ENCODE assay signal across 8 cellular contexts in the genomic region with DNA sequence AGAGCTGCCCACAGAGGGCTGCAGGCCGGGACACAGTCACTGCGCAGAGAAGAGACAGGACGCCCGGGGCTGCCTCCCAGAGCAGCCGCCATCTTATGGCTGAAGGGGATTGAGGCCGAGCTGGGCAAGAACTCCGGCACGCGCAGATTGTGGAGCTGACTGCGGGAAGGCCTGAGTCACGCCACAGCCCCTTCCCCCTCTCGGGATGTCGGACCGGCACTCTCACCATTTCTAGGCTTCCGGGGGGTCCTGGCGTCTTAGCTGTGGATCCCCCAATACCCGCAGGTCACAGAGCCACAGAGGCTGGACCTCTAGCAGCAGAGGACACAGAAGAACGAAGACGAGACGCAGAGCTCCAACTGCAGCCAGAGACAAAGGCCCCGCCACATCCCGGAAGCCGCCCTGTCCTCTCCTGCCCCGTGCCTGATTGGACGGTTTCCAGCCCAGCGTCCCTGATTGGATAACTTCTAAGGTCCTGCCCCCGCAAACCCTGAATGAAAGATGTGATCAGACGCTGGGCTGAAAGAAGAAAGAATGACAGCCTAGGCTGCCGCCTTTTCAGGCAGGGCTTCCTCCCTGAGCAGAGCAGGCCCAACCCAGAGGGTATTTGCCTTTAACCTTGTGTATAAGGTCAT. TPM values are rescaled to one million over a fixed set of nuclear protein-coding genes. Genes with fewer than 3 reads are reported as not detected.
DNase-seq lines count a peak whose midpoint lies in the region; ATAC-seq and TF ChIP-seq lines count a peak whose summit lies in the region.

A gene (minus strand): TSS at position 373 of the 635 bp plus-strand sequence. CDS start 144 bp downstream, at position 229.

- H3K9me3 Mint-ChIP-seq in CD14-positive monocyte (peaks cover 16 to 39% (median 34%) of the 10 kb centered on the region in 7 donors), nephron (peaks cover 30% of the 10 kb centered on the region)

- intact Hi-C loops in CD14-positive monocyte (cut with micrococcal nuclease), result loop anchor here (2.0 to 10.0 kb wide), 4 partner anchors 69 to 821 kb away; a partner anchor contains a TSS

- H3K36me3 Mint-ChIP-seq in CD14-positive monocyte (peaks cover 18 to 37% of the 10 kb centered on the region in 2 donors), nephron (ENCODE audit: low read depth) (peaks cover 74% of the 10 kb centered on the region)

- peak; percentile 89 for DNase-seq in CD14-positive monocyte (ENCODE audit: low spot score)
- DNase-seq in HK-2 (ENCODE audit: unreplicated experiment), result peak; percentile 96
- DNase-seq in RPMI8226, result peak; percentile 95
- peak; percentile 93 for DNase-seq in activated gamma-delta T cell treated with Interleukin-2 at 50 U/mL for 16 hours
- DNase-seq in fibroblast of the conjunctiva (ENCODE audit: low read depth), result peak; percentile 88
- DNase-seq in stimulated activated naive CD8-positive, alpha-beta T cell treated with anti-CD3 and anti-CD28 coated beads, Interleukin-15, Interleukin-2, amounts not matched to agents 100 U/mL and 50 U/mL, for 24 hours, result peak; percentile 89

- H3K4me1 Mint-ChIP-seq in CD14-positive monocyte (peaks cover 4% of the 10 kb centered on the region), nephron (no peaks in the 10 kb centered on the region)

- H3K27me3 Mint-ChIP-seq in CD14-positive monocyte (ENCODE audit: low read depth in 3 of 3) (peaks cover 0 to 3% (median 0%) of the 10 kb centered on the region in 3 donors), nephron (ENCODE audit: low read depth) (no peaks in the 10 kb centered on the region)

- ATAC-seq in GM19397 (IDR thresholded peaks at IDR 0.05; ENCODE audit: unreplicated experiment), result peak; percentile 98
- ATAC-seq in stimulated activated naive CD8-positive, alpha-beta T cell treated with anti-CD3 and anti-CD28 coated beads, Interleukin-15, Interleukin-2, amounts not matched to agents 100 U/mL and 50 U/mL, for 24 hours, result peak; percentile 98

- H3K27ac Mint-ChIP-seq in CD14-positive monocyte (peak within 1 kb of the TSS; percentile 98 to 100 (median 99)), nephron (peak within 1 kb of the TSS; percentile 97 to 100 (median 100))

- H3K4me3 Mint-ChIP-seq in CD14-positive monocyte, result peak within 1 kb of the TSS; percentile 98 to 99
- peak within 1 kb of the TSS; percentile 98 to 99 (median 99) for H3K4me3 Mint-ChIP-seq in nephron

- TF ChIP-seq CTCF in CD14-positive monocyte (IDR thresholded peaks at IDR 0.05) (no peak), nephron (IDR thresholded peaks at IDR 0.05; ENCODE audit: unreplicated experiment in 3 of 3) (no peak)

RNA-seq across cellular contexts. Expression of the gene that starts here (rescaled TPM):
- 1 to 10 TPM; 1.1 to 3.0 TPM for polyA plus RNA-seq in CD14-positive monocyte

Comparison
In these comparisons a context has a peak if more than half of its experiments do, and no peak if none do; other contexts are left out.
1. Peak in every context shown above with its lines: DNase-seq and ATAC-seq.